Comparison of ENCODE assay signal across 16 cellular contexts in genomic region chr2:101624706-101625332, GRCh38.
"Had no signal": no experiment of that assay in that cellular context is flagged by ENCODE, and none has a peak within 500 bp of the region (broad histone marks: within the 10 kb centered on the region; RNA-seq: fewer than 3 reads in every experiment).

No MANE protein-coding gene starts in this region.

- H3K4me3 ChIP-seq: cardiac muscle cell, tibial nerve had no signal

- H3K36me3 ChIP-seq: cardiac muscle cell, tibial nerve had no signal

- H3K27ac ChIP-seq: cardiac muscle cell, tibial nerve, VCaP had no signal

- H3K27me3 ChIP-seq: cardiac muscle cell, tibial nerve had no signal

- H3K27ac Mint-ChIP-seq: activated CD4-positive, alpha-beta memory T cell treated with anti-CD3 and anti-CD28 coated beads for 36 hours; activated CD8-positive, alpha-beta memory T cell treated with anti-CD3 and anti-CD28 coated beads, Interleukin-2, amount 10 ng/mL, durations not matched to agents 7 days and 5 days; activated naive CD8-positive, alpha-beta T cell; effector memory CD8-positive, alpha-beta T cell; nephron; T-helper 1 cell treated with Interleukin-12 subunit alpha and Interleukin-12 subunit beta and Interleukin-4 antibody, amounts not matched to agents 30 μg/mL and 1 μg/mL, for 36 hours had no signal

- H3K4me3 Mint-ChIP-seq: activated CD4-positive, alpha-beta memory T cell treated with anti-CD3 and anti-CD28 coated beads for 36 hours; activated CD8-positive, alpha-beta memory T cell treated with anti-CD3 and anti-CD28 coated beads, Interleukin-2, amount 10 ng/mL, durations not matched to agents 7 days and 5 days; activated naive CD8-positive, alpha-beta T cell; effector memory CD8-positive, alpha-beta T cell; nephron; T-helper 1 cell treated with Interleukin-12 subunit alpha and Interleukin-12 subunit beta and Interleukin-4 antibody, amounts not matched to agents 30 μg/mL and 1 μg/mL, for 36 hours had no signal

- H3K27me3 Mint-ChIP-seq: activated CD4-positive, alpha-beta memory T cell treated with anti-CD3 and anti-CD28 coated beads for 36 hours; activated CD8-positive, alpha-beta memory T cell treated with anti-CD3 and anti-CD28 coated beads, Interleukin-2, amount 10 ng/mL, durations not matched to agents 7 days and 5 days; activated naive CD8-positive, alpha-beta T cell; effector memory CD8-positive, alpha-beta T cell had no signal

- H3K9me3 ChIP-seq: tibial nerve had no signal

- DNase-seq: activated CD4-positive, alpha-beta memory T cell treated with anti-CD3 and anti-CD28 coated beads for 36 hours; activated CD8-positive, alpha-beta memory T cell treated with anti-CD3 and anti-CD28 coated beads, Interleukin-2, amount 10 ng/mL, durations not matched to agents 7 days and 5 days; effector memory CD8-positive, alpha-beta T cell; mesenchymal stem cell; retina; stimulated activated CD4-positive, alpha-beta T cell treated with anti-CD3 and anti-CD28 coated beads, Interleukin-12 subunit alpha, Interleukin-12 subunit beta, amount 100 ng/mL, for 4 hours; stimulated activated CD4-positive, alpha-beta T cell treated with anti-CD3 and anti-CD28 coated beads, Interleukin-1b, Interleukin-23, amount 100 ng/mL, for 48 hours; stimulated activated CD8-positive, alpha-beta memory T cell treated with anti-CD3 and anti-CD28 coated beads, Interleukin-4, amount 100 ng/mL, for 48 hours; stimulated activated naive CD8-positive, alpha-beta T cell treated with anti-CD3 and anti-CD28 coated beads, Interleukin-15, Interleukin-2, amounts not matched to agents 100 U/mL and 50 U/mL, for 24 hours; substantia nigra had no signal

- H3K9me3 Mint-ChIP-seq: activated CD4-positive, alpha-beta memory T cell treated with anti-CD3 and anti-CD28 coated beads for 36 hours; effector memory CD8-positive, alpha-beta T cell; nephron; T-helper 1 cell treated with Interleukin-12 subunit alpha and Interleukin-12 subunit beta and Interleukin-4 antibody, amounts not matched to agents 30 μg/mL and 1 μg/mL, for 36 hours had no signal

- ATAC-seq: activated CD8-positive, alpha-beta memory T cell treated with anti-CD3 and anti-CD28 coated beads, Interleukin-2, amount 10 ng/mL, durations not matched to agents 7 days and 5 days; effector memory CD8-positive, alpha-beta T cell had no signal

- H3K36me3 Mint-ChIP-seq: activated CD4-positive, alpha-beta memory T cell treated with anti-CD3 and anti-CD28 coated beads for 36 hours; activated CD8-positive, alpha-beta memory T cell treated with anti-CD3 and anti-CD28 coated beads, Interleukin-2, amount 10 ng/mL, durations not matched to agents 7 days and 5 days; activated naive CD8-positive, alpha-beta T cell had no signal
